In the genomic region with DNA sequence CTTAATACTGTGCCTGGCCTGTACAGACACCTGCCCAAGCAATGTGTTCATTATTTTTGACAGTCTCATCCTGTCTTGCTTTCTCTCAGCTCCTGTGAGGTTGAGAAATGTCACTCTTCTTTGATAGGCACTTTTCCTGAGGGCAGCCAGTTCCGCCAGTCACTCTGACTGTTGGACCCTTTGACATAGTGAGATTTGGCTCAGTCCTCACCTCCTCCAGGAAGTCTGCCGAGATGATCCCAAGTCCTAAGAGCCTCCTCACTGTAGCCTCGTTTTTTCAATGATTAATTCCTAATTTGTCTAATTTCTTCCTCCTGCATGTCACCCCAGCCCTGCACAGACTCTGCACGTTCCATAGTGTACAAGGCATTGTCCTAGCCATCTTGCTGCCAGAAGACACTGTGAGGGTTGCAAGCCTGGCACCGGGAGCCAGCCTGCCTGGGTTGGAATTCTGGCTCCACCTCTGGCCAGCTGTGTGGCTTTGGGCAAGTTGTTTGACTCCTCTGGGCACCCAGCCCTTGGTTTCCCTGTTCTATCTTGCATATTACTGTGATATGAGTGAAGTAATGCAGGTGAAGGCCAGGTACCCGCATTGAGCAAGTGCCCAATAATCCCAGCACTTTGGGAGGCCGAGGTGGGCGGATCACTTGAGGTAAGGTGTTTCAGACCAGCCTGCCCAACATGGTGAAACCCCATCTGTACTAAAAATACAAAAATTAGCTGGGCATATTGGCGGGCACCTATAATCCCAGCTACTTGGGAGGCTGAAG, we compare ENCODE assay signal across 2 cellular contexts.
TF ChIP-seq lines count a peak whose summit lies in the region.

No MANE protein-coding gene starts in this region.

TF ChIP-seq in K562, 482 proteins besides CTCF, POLR2A, EP300 and RAD21:
- peak; percentile 44 for TF ChIP-seq RBM25 (IDR thresholded peaks at IDR 0.05; ENCODE audit: low read depth, low read length, severe bottlenecking)
- TF ChIP-seq SMARCA4 (IDR thresholded peaks at IDR 0.05): no peak
- TF ChIP-seq ZFP36 (IDR thresholded peaks at IDR 0.05; ENCODE audit: low read depth, low read length, partially characterized antibody): peak; percentile 81

TF ChIP-seq in HepG2, 621 proteins besides CTCF, POLR2A, EP300 and RAD21:
- no peak for TF ChIP-seq YEATS4 (CRISPR knock-in tag; IDR thresholded peaks at IDR 0.05; ENCODE audit: borderline replicate concordance)
- peak; percentile 46; the same call in 1 of the 2 replicates for TF ChIP-seq ZNF768 (CRISPR knock-in tag; IDR thresholded peaks at IDR 0.05)
TF ChIP-seq in HepG2: peak in this region for 1.
